In the genomic region with DNA sequence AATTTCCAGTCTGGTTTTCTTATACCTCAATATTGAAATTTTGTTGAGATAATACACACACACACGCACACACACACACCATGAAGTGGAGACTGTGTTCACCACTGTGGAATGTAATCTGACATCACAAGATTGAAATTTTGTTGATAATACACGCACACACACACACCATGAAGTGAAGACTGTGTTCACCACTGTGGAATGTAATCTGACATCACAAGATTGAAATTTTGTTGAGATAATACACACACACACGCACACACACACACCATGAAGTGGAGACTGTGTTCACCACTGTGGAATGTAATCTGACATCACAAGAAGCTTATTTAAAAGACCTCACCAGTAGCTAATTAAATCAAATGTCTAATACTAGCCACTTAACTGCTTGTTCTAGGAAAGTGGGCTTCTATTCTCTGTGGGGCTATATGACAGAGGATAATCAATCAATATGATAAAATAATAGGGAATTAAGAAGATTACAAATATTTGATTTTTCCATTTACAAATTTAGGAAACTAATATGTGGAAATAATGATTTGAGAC, we compare ENCODE assay signal across 11 cellular contexts. TPM values are rescaled to one million over a fixed set of nuclear protein-coding genes. Genes with fewer than 3 reads are reported as not detected.
A peak's percentile ranks its signal among the peaks of the same experiment; 100 is the strongest.
DNase-seq lines count a peak whose midpoint lies in the region; ATAC-seq, FAIRE-seq and TF ChIP-seq lines count a peak whose summit lies in the region.
"Not testable (repeated sequence)": the region's sequence is repeated elsewhere in the genome, so short reads cannot be mapped to it uniquely, and the experiment has no call there.
"Had no signal": no experiment of that assay in that cellular context is flagged by ENCODE, and none has a peak within 500 bp of the region (broad histone marks: within the 10 kb centered on the region; RNA-seq: fewer than 3 reads in every experiment).

No MANE protein-coding gene starts in this region.

- H4K91ac ChIP-seq in mesenchymal stem cell (ENCODE audit: low read length), result not testable (repeated sequence)

- WGBS in mesenchymal stem cell, result no CpG with 5 or more reads among the region's 3 CpGs

- in situ Hi-C loops in brain microvascular endothelial cell (cut with HindIII; ENCODE audit: low pct_ligation_motif_present, low sequenced_read_pairs), result not testable (repeated sequence)

- H3K23ac ChIP-seq in mesenchymal stem cell (ENCODE audit: low read length in 2 of 2), result not testable (repeated sequence)

- not testable (repeated sequence) for H2AFZ ChIP-seq in mesenchymal stem cell (ENCODE audit: low read depth, low read length)

- H2BK120ac ChIP-seq in mesenchymal stem cell (ENCODE audit: low read depth, low read length), result not testable (repeated sequence)

- DNase-seq in AG10803 (ENCODE audit: low read depth) (peak; percentile 4), NCI-H226 (peak; percentile 95), brain microvascular endothelial cell (peak; percentile 35), fibroblast of pulmonary artery (ENCODE audit: low read depth) (peak; percentile 44), mesenchymal stem cell (peak; percentile 81)
- not testable (repeated sequence) for DNase-seq in H54 (ENCODE audit: insufficient read length, low spot score); urothelium cell line (ENCODE audit: low spot score)

- H3K4me2 ChIP-seq in mesenchymal stem cell (ENCODE audit: low read length, poor library complexity, severe bottlenecking), result not testable (repeated sequence)

- H2BK5ac ChIP-seq in mesenchymal stem cell (ENCODE audit: low read depth, low read length, poor library complexity, severe bottlenecking), result not testable (repeated sequence)

- TF ChIP-seq POLR2A in H54 (IDR thresholded peaks at IDR 0.05; ENCODE audit: low read depth, low read length), result not testable (repeated sequence)

- not testable (repeated sequence) for H2BK12ac ChIP-seq in mesenchymal stem cell (ENCODE audit: low read length in 2 of 2)

- not testable (repeated sequence) for H3K14ac ChIP-seq in mesenchymal stem cell (ENCODE audit: low read length in 2 of 2)

- ATAC-seq in SK-N-SH treated with all-trans-retinoic acid at 6 μM for 48 hours, result not testable (repeated sequence)

- not testable (repeated sequence) for H3K4me3 ChIP-seq in AG10803 (ENCODE audit: low read length); brain microvascular endothelial cell (ENCODE audit: low read depth, low read length); fibroblast of pulmonary artery (replicated peaks; ENCODE audit: low read depth, low read length); mesenchymal stem cell (ENCODE audit: insufficient read depth in 1 of 2, low read depth in 1 of 2, low read length in 2 of 2)

- H3K4ac ChIP-seq in mesenchymal stem cell (ENCODE audit: low read depth in 1 of 2, low read length in 2 of 2), result not testable (repeated sequence)

- not testable (repeated sequence) for H2AK5ac ChIP-seq in mesenchymal stem cell (ENCODE audit: low read length, severe bottlenecking)

- H3K36me3 ChIP-seq in brain microvascular endothelial cell (replicated peaks); mesenchymal stem cell (ENCODE audit: control insufficient read depth in 1 of 2, insufficient read depth in 2 of 2, low read depth in 1 of 2, low read length in 2 of 2): not testable (repeated sequence)

- H3K9ac ChIP-seq in mesenchymal stem cell (ENCODE audit: low read length), result not testable (repeated sequence)

- H3K27me3 ChIP-seq in brain microvascular endothelial cell (replicated peaks); mesenchymal stem cell (ENCODE audit: control insufficient read depth in 1 of 2, insufficient read depth in 1 of 2, low read length in 2 of 2): not testable (repeated sequence)

- H4K8ac ChIP-seq in mesenchymal stem cell (ENCODE audit: low read length), result not testable (repeated sequence)

- H2BK15ac ChIP-seq in mesenchymal stem cell (ENCODE audit: low read depth, poor library complexity, severe bottlenecking), result not testable (repeated sequence)

- peaks cover 48% of the 10 kb centered on the region for H3K9me3 ChIP-seq in mesenchymal stem cell (ENCODE audit: control insufficient read depth, low read length)

- peak; percentile 95 for FAIRE-seq in H54 (lab: Jason Lieb, UNC)
- peak; percentile 96 for FAIRE-seq in urothelium cell line (lab: Jason Lieb, UNC)

- not testable (repeated sequence) for TF ChIP-seq CTCF in AG10803 (conservative IDR thresholded peaks at IDR 0.05; ENCODE audit: low read length); brain microvascular endothelial cell (IDR thresholded peaks at IDR 0.05; ENCODE audit: low read depth, low read length, missing control alignments); fibroblast of pulmonary artery (IDR thresholded peaks at IDR 0.05; ENCODE audit: low read length, missing control alignments)

- not testable (repeated sequence) for H3K4me1 ChIP-seq in mesenchymal stem cell (ENCODE audit: control insufficient read depth, insufficient read depth, low read depth, low read length)

- not testable (repeated sequence) for H3K18ac ChIP-seq in mesenchymal stem cell (ENCODE audit: low read depth in 1 of 2, low read length in 2 of 2)

- not testable (repeated sequence) for H3K79me1 ChIP-seq in mesenchymal stem cell (replicated peaks; ENCODE audit: low read length, poor library complexity, severe bottlenecking)

- not testable (repeated sequence) for H3K27ac ChIP-seq in brain microvascular endothelial cell; mesenchymal stem cell (ENCODE audit: low read length, poor library complexity, severe bottlenecking)

TF ChIP-seq in SK-N-SH treated with all-trans-retinoic acid at 6 μM for 48 hours, 23 proteins besides CTCF, POLR2A, EP300 and RAD21:
- TF ChIP-seq, protein P1, sequence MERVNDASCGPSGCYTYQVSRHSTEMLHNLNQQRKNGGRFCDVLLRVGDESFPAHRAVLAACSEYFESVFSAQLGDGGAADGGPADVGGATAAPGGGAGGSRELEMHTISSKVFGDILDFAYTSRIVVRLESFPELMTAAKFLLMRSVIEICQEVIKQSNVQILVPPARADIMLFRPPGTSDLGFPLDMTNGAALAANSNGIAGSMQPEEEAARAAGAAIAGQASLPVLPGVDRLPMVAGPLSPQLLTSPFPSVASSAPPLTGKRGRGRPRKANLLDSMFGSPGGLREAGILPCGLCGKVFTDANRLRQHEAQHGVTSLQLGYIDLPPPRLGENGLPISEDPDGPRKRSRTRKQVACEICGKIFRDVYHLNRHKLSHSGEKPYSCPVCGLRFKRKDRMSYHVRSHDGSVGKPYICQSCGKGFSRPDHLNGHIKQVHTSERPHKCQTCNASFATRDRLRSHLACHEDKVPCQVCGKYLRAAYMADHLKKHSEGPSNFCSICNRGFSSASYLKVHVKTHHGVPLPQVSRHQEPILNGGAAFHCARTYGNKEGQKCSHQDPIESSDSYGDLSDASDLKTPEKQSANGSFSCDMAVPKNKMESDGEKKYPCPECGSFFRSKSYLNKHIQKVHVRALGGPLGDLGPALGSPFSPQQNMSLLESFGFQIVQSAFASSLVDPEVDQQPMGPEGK (CRISPR knock-in tag; IDR thresholded peaks at IDR 0.05; ENCODE audit: borderline replicate concordance), result peak; percentile 42; the same call in 1 of the 2 replicates
- TF ChIP-seq, protein P2, sequence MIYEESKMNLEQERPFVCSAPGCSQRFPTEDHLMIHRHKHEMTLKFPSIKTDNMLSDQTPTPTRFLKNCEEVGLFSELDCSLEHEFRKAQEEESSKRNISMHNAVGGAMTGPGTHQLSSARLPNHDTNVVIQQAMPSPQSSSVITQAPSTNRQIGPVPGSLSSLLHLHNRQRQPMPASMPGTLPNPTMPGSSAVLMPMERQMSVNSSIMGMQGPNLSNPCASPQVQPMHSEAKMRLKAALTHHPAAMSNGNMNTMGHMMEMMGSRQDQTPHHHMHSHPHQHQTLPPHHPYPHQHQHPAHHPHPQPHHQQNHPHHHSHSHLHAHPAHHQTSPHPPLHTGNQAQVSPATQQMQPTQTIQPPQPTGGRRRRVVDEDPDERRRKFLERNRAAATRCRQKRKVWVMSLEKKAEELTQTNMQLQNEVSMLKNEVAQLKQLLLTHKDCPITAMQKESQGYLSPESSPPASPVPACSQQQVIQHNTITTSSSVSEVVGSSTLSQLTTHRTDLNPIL (CRISPR knock-in tag; IDR thresholded peaks at IDR 0.05; ENCODE audit: low read depth), result peak; percentile 88
- peak; percentile 92 for TF ChIP-seq ISL1 (CRISPR knock-in tag; IDR thresholded peaks at IDR 0.05)
TF ChIP-seq in SK-N-SH treated with all-trans-retinoic acid at 6 μM for 48 hours: peak in this region for 3; not testable (repeated sequence) for 20.

RNA-seq across cellular contexts. Expression of a gene that starts 3.9 kb away (rescaled TPM):
- not detected for polyA plus RNA-seq in mesenchymal stem cell (2013, experiment 1 of 2)
- polyA plus RNA-seq in mesenchymal stem cell (2013, experiment 2 of 2), result not detected
- polyA plus RNA-seq: CD4-positive, CD25-positive, alpha-beta regulatory T cell; GM23248; K562 had no signal

RNA-seq across cellular contexts. Expression of a gene that starts 5.7 kb away (rescaled TPM):
- not detected for polyA plus RNA-seq in mesenchymal stem cell (2013, experiment 1 of 2)
- not detected for polyA plus RNA-seq in mesenchymal stem cell (2013, experiment 2 of 2)
- polyA plus RNA-seq: CD4-positive, CD25-positive, alpha-beta regulatory T cell; GM23248; K562 had no signal

RNA-seq across cellular contexts. Expression of a gene that starts 18.1 kb away (rescaled TPM):
- polyA plus RNA-seq in mesenchymal stem cell (2013, experiment 1 of 2), result not detected
- polyA plus RNA-seq in mesenchymal stem cell (2013, experiment 2 of 2), result not detected
- polyA plus RNA-seq: CD4-positive, CD25-positive, alpha-beta regulatory T cell; GM23248; K562 had no signal

RNA-seq across cellular contexts. Expression of a gene that starts 25.8 kb away (rescaled TPM):
- polyA plus RNA-seq in mesenchymal stem cell (2013, experiment 1 of 2), result not detected
- polyA plus RNA-seq in mesenchymal stem cell (2013, experiment 2 of 2), result not detected
- polyA plus RNA-seq: CD4-positive, CD25-positive, alpha-beta regulatory T cell; GM23248; K562 had no signal
